In the genomic region with DNA sequence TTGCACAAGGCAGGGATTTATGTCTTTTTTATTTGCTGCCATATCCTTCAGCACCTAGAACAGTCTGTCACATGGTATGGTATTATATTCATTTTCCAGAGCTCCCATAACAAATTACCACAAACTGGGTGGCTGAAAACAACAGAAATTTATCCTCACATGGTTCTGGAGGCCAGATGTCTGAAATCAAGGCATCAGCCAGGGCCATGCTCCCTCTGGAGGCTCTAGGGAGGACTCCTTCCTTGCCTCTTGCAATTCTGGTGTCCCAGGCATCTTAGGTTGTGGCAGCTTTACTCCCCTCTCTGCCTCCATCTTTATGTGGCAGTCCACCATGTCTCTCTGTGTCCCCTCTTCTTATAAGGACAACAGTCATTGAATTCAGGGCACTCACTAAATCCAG, we compare ENCODE assay signal across 18 cellular contexts. TPM values are rescaled to one million over a fixed set of nuclear protein-coding genes. Genes with fewer than 3 reads are reported as not detected.
DNase-seq lines count a peak whose midpoint lies in the region; ATAC-seq, FAIRE-seq and TF ChIP-seq lines count a peak whose summit lies in the region.
"Had no signal": no experiment of that assay in that cellular context is flagged by ENCODE, and none has a peak within 500 bp of the region (broad histone marks: within the 10 kb centered on the region; RNA-seq: fewer than 3 reads in every experiment).

No MANE protein-coding gene starts in this region.

- H3K36me3 ChIP-seq in SK-N-SH (replicated peaks in 1 of 2; ENCODE audit: control insufficient read depth in 1 of 2, insufficient read depth in 2 of 2, low read length in 1 of 2) = peaks cover 0 to 8% of the 10 kb centered on the region in 2 experiments

- CTCF ChIA-PET in A549 (lab: Yijun Ruan, JAX) = interaction anchor here (3.5 to 4.0 kb wide), 3 partner anchors 41 to 123 kb away, joined by 10 to 20 read pairs (median 17); partner anchors contain the start of gene MET
- CTCF ChIA-PET in SK-N-SH (lab: Yijun Ruan, JAX) = no interaction called here
- CTCF ChIA-PET in activated naive CD4-positive, alpha-beta T cell treated with anti-CD3 and anti-CD28 coated beads, Interleukin-2, amount 10 ng/mL, durations not matched to agents 7 days and 5 days (lab: Charles Lee) = no interaction called here

- H3K4me3 Mint-ChIP-seq in activated naive CD4-positive, alpha-beta T cell treated with anti-CD3 and anti-CD28 coated beads, Interleukin-2, amount 10 ng/mL, durations not matched to agents 7 days and 5 days = no peak overlapping the region
- H3K4me3 Mint-ChIP-seq: activated CD8-positive, alpha-beta T cell treated with anti-CD3 and anti-CD28 coated beads, Interleukin-2, amount 10 ng/mL, durations not matched to agents 7 days and 5 days; T-helper 1 cell treated with Interleukin-12 subunit alpha and Interleukin-12 subunit beta and Interleukin-4 antibody, amounts not matched to agents 30 μg/mL and 1 μg/mL, for 36 hours; type B pancreatic cell; WTC11 had no signal

- no peaks in the 10 kb centered on the region for H3K4me1 Mint-ChIP-seq in activated naive CD4-positive, alpha-beta T cell treated with anti-CD3 and anti-CD28 coated beads, Interleukin-2, amount 10 ng/mL, durations not matched to agents 7 days and 5 days

- H3K27ac ChIP-seq in A549 (peak overlapping the region; percentile 77 to 86), SK-N-SH (ENCODE audit: low read depth in 2 of 2, low read length in 1 of 2) (peak overlapping the region in 1 of 2 experiments; percentile 51; a peak in 1 of 4 replicates)

- POLR2A ChIA-PET in A549 (lab: Yijun Ruan, JAX) (interaction anchor here (2.9 kb wide), 1 partner anchor 43 kb away, joined by 15 read pairs; the partner anchor contains the start of gene MET), SK-N-SH (lab: Yijun Ruan, JAX) (no interaction called here)

- DNase-seq in A549 (ENCODE audit: low read depth in 1 of 2, low spot score in 1 of 2) = peak in 1 of 2 experiments; percentile 51
- DNase-seq in GM04503 (ENCODE audit: low read depth) = peak; percentile 42
- no peak for DNase-seq in SK-N-SH
- no peak for DNase-seq in fibroblast of the aortic adventitia (ENCODE audit: low read depth)
- DNase-seq in GM19239 (ENCODE audit: insufficient read length, low spot score) = no peak
- DNase-seq in C1 segment of cervical spinal cord (lab: John Stamatoyannopoulos, UW) = no peak
- no peak for DNase-seq in activated naive CD4-positive, alpha-beta T cell treated with anti-CD3 and anti-CD28 coated beads, Interleukin-2, amount 10 ng/mL, durations not matched to agents 7 days and 5 days
- DNase-seq: activated CD8-positive, alpha-beta T cell treated with anti-CD3 and anti-CD28 coated beads, Interleukin-2, amount 10 ng/mL, durations not matched to agents 7 days and 5 days; Caco-2; foreskin melanocyte; left cardiac atrium; NCI-H187 treated with DMSO at 0.1 percent for 48 hours; NCI-H446; stimulated activated naive CD4-positive, alpha-beta T cell treated with Interleukin-2 at 50 U/mL for 16 hours had no signal

- no peak for TF ChIP-seq CTCF in A549 (IDR thresholded peaks at IDR 0.05)
- peak; percentile 32 for TF ChIP-seq CTCF in SK-N-SH (IDR thresholded peaks at IDR 0.05)
- TF ChIP-seq CTCF in fibroblast of the aortic adventitia (IDR thresholded peaks at IDR 0.05; ENCODE audit: insufficient read depth, low read length) = peak; percentile 37

- peaks cover 72% of the 10 kb centered on the region for H3K4me1 ChIP-seq in A549
- H3K4me1 ChIP-seq in SK-N-SH (ENCODE audit: control insufficient read depth in 1 of 2, insufficient read depth in 2 of 2, low read depth in 1 of 2, low read length in 1 of 2) = peaks cover 11 to 13% of the 10 kb centered on the region in 2 experiments; a peak in 3 of 4 replicates

- no peak overlapping the region for H3K27ac Mint-ChIP-seq in activated naive CD4-positive, alpha-beta T cell treated with anti-CD3 and anti-CD28 coated beads, Interleukin-2, amount 10 ng/mL, durations not matched to agents 7 days and 5 days
- H3K27ac Mint-ChIP-seq: activated CD8-positive, alpha-beta T cell treated with anti-CD3 and anti-CD28 coated beads, Interleukin-2, amount 10 ng/mL, durations not matched to agents 7 days and 5 days; T-helper 1 cell treated with Interleukin-12 subunit alpha and Interleukin-12 subunit beta and Interleukin-4 antibody, amounts not matched to agents 30 μg/mL and 1 μg/mL, for 36 hours; type B pancreatic cell; WTC11 had no signal

- peak in 1 of 2 experiments; percentile 21; a peak in 1 of 5 replicates for TF ChIP-seq RAD21 in A549 (conservative IDR thresholded peaks at IDR 0.05 in 1 of 2, IDR thresholded peaks at IDR 0.05 in 1 of 2)
- no peak for TF ChIP-seq RAD21 in SK-N-SH (IDR thresholded peaks at IDR 0.05; ENCODE audit: low read length)

- no peaks in the 10 kb centered on the region for H3K9me3 ChIP-seq in A549
- H3K9me3 ChIP-seq in SK-N-SH = no peaks in the 10 kb centered on the region

- peak in 1 of 2 experiments; percentile 15; a peak in 1 of 6 replicates for ATAC-seq in A549
- no peak for ATAC-seq in HG02884 (IDR thresholded peaks at IDR 0.05; ENCODE audit: unreplicated experiment)
- ATAC-seq: activated CD8-positive, alpha-beta T cell treated with anti-CD3 and anti-CD28 coated beads, Interleukin-2, amount 10 ng/mL, durations not matched to agents 7 days and 5 days; left cardiac atrium; WTC11 had no signal

- TF ChIP-seq EP300 in A549 (IDR thresholded peaks at IDR 0.05) (no peak), SK-N-SH (IDR thresholded peaks at IDR 0.05; ENCODE audit: borderline replicate concordance in 1 of 2, low read depth in 1 of 2, low read length in 1 of 2) (no peak)

- peak overlapping the region; percentile 80; the same call in 1 of the 3 replicates for H3K4me2 ChIP-seq in A549
- no peak overlapping the region for H3K4me2 ChIP-seq in SK-N-SH

- H3K27me3 ChIP-seq in SK-N-SH (ENCODE audit: insufficient read depth) = peaks cover 6% of the 10 kb centered on the region; the same call in 1 of the 2 replicates

- no peak for FAIRE-seq in A549 (lab: Jason Lieb, UNC)
- no peak for FAIRE-seq in GM19239 (lab: Jason Lieb, UNC)

- no peaks in the 10 kb centered on the region for H3K36me3 Mint-ChIP-seq in activated naive CD4-positive, alpha-beta T cell treated with anti-CD3 and anti-CD28 coated beads, Interleukin-2, amount 10 ng/mL, durations not matched to agents 7 days and 5 days
- H3K36me3 Mint-ChIP-seq: WTC11 had no signal

- no peaks in the 10 kb centered on the region for H4K20me1 ChIP-seq in SK-N-SH (ENCODE audit: insufficient read depth)

- no peak for TF ChIP-seq POLR2A in A549 (IDR thresholded peaks at IDR 0.05; ENCODE audit: low read length)

- peaks cover 42% of the 10 kb centered on the region for H3F3A ChIP-seq in SK-N-SH (replicated peaks; ENCODE audit: insufficient read depth)

- H3K27me3 Mint-ChIP-seq in activated naive CD4-positive, alpha-beta T cell treated with anti-CD3 and anti-CD28 coated beads, Interleukin-2, amount 10 ng/mL, durations not matched to agents 7 days and 5 days = peaks cover 9% of the 10 kb centered on the region
- H3K27me3 Mint-ChIP-seq: type B pancreatic cell had no signal

- no peak overlapping the region for H3K9ac ChIP-seq in SK-N-SH

- peaks cover 39% of the 10 kb centered on the region for H3K79me2 ChIP-seq in SK-N-SH (ENCODE audit: insufficient read depth)

- no peaks in the 10 kb centered on the region for H3K9me3 Mint-ChIP-seq in activated naive CD4-positive, alpha-beta T cell treated with anti-CD3 and anti-CD28 coated beads, Interleukin-2, amount 10 ng/mL, durations not matched to agents 7 days and 5 days
- H3K9me3 Mint-ChIP-seq: T-helper 1 cell treated with Interleukin-12 subunit alpha and Interleukin-12 subunit beta and Interleukin-4 antibody, amounts not matched to agents 30 μg/mL and 1 μg/mL, for 36 hours; type B pancreatic cell; WTC11 had no signal

- no peak overlapping the region for H2AFZ ChIP-seq in SK-N-SH (ENCODE audit: low read depth)

- no peaks in the 10 kb centered on the region for H3K9me2 ChIP-seq in SK-N-SH

- no peak overlapping the region for H3K4me3 ChIP-seq in A549
- H3K4me3 ChIP-seq in SK-N-SH (ENCODE audit: low read depth in 2 of 2, low read length in 1 of 2) = no peak overlapping the region
- H3K4me3 ChIP-seq in fibroblast of the aortic adventitia (ENCODE audit: low read depth, low read length) = no peak overlapping the region

TF ChIP-seq in A549, 52 proteins besides CTCF, POLR2A, EP300 and RAD21 (continues in another document):
- no peak for TF ChIP-seq JUN (IDR thresholded peaks at IDR 0.05)
- TF ChIP-seq SMC3 (IDR thresholded peaks at IDR 0.05) = no peak
- TF ChIP-seq TP53 (CRISPR knock-in tag; IDR thresholded peaks at IDR 0.05) = no peak
- TF ChIP-seq FOSL2 (IDR thresholded peaks at IDR 0.05) = no peak
- no peak for TF ChIP-seq FOSL2 (CRISPR knock-in tag; IDR thresholded peaks at IDR 0.05)
- TF ChIP-seq ZC3H11A (IDR thresholded peaks at IDR 0.05) = no peak
- TF ChIP-seq CBX8 (IDR thresholded peaks at IDR 0.05) = no peak
- no peak for TF ChIP-seq RARB (CRISPR knock-in tag; IDR thresholded peaks at IDR 0.05)
- no peak for TF ChIP-seq ESRRA (IDR thresholded peaks at IDR 0.05; ENCODE audit: borderline replicate concordance, low read length)
- TF ChIP-seq GATA3 (IDR thresholded peaks at IDR 0.05; ENCODE audit: borderline replicate concordance) = no peak
- no peak for TF ChIP-seq BHLHE40 (IDR thresholded peaks at IDR 0.05; ENCODE audit: low read depth, low read length)

TF ChIP-seq in SK-N-SH, 30 proteins besides CTCF, POLR2A, EP300 and RAD21:
- TF ChIP-seq TCF12 (IDR thresholded peaks at IDR 0.05) (peak; percentile 28; the same call in 1 of the 2 replicates), JUND (IDR thresholded peaks at IDR 0.05) (no peak)

RNA-seq across cellular contexts. Expression of gene MET, which starts 43.1 kb away (rescaled TPM):
- polyA plus RNA-seq in A549 (2011; rRNA removed) (161 and 165 TPM in 2 replicates), A549 (2017; fragmentation: RNase III; extraction: RNeasy Plus Mini Kit Qiagen cat#74134 plus additional on column Dnase treatment) (65.1 to 77.9 TPM (median 72.3 TPM) in 3 replicates), SK-N-SH (2012; rRNA removed) (38.7 and 61.6 TPM in 2 replicates)
- polyA plus RNA-seq in A549 (2012; cell fraction: cytosol; rRNA removed) = 35.2 and 44.0 TPM in 2 replicates
- 33.9 and 45.5 TPM in 2 replicates for polyA plus RNA-seq in A549 (2012; cell fraction: nucleus; rRNA removed)
- 417 and 431 TPM in 2 replicates for polyA minus RNA-seq in A549 (2011; rRNA and poly(A)+ RNA removed)
- polyA plus RNA-seq in SK-N-SH (2012; cell fraction: cytosol; rRNA removed) = 51.7 and 56.2 TPM in 2 replicates
- polyA plus RNA-seq in SK-N-SH (2012; cell fraction: nucleus; rRNA removed) = 23.8 and 45.1 TPM in 2 replicates
- total RNA-seq in fibroblast of the aortic adventitia (ENCODE audit: low replicate concordance) = 7.5 and 24.1 TPM in 2 replicates
- total RNA-seq: activated CD8-positive, alpha-beta T cell treated with anti-CD3 and anti-CD28 coated beads, Interleukin-2, amount 10 ng/mL, durations not matched to agents 7 days and 5 days had no signal

Comparison
In these comparisons a context has a peak if more than half of its experiments do, and no peak if none do; other contexts are left out.
1. Of the 12 proteins assayed by ChIP-seq in both A549 and SK-N-SH: peak only in A549: none; only in SK-N-SH: CTCF; in both: none; in neither: 10; mixed calls (peak in some experiments, not most) for 1.